11 cellular contexts compared by ENCODE assay signal in the genomic region with DNA sequence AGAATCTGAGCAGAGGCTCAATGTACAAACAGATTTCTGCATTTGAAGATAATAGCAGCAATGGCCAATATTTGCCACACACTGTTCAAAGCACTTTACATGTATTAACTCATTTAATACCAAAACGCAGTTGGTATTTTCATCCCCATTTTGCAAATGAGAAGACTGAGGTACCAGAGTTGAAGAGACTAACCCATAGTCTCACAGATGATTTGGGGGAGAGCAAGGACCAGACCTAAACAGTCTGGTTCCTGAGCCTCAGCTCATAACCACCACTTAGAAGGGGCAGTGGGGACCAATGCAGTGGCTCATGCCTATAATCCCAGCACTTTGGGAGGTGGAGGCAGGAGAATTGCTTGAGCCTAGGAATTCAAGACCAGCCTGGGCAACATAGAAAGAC.
"Had no signal": no experiment of that assay in that cellular context is flagged by ENCODE, and none has a peak within 500 bp of the region (broad histone marks: within the 10 kb centered on the region; RNA-seq: fewer than 3 reads in every experiment).

No MANE protein-coding gene starts in this region.

- H3K4me1 ChIP-seq: HAP-1 had no signal

- H3K9me3 ChIP-seq: HAP-1 had no signal

- H2AFZ ChIP-seq: GM23248 had no signal

- DNase-seq: GM23248, GOT3, H7, HFFc6, Karpas-422, KBM-7 had no signal

- H3K9ac ChIP-seq: GM23248, KMS-11 had no signal

- H3K27ac ChIP-seq: GM23248, KMS-11 had no signal

- H3K4me3 ChIP-seq: GM23248, HAP-1 had no signal

- H3K36me3 ChIP-seq: HAP-1 had no signal

- H3K27ac Mint-ChIP-seq: HFFc6, IgD-negative memory B cell had no signal

- H3K9me3 Mint-ChIP-seq: HFFc6, IgD-negative memory B cell had no signal

- ATAC-seq: HCT116 had no signal

- H3K4me2 ChIP-seq: KMS-11 had no signal

- H3K4me3 Mint-ChIP-seq: HFFc6, IgD-negative memory B cell had no signal

- H3K36me3 Mint-ChIP-seq: IgD-negative memory B cell had no signal

- FAIRE-seq: HTR-8/SVneo had no signal
